17 cellular contexts compared by ENCODE assay signal in the genomic region with DNA sequence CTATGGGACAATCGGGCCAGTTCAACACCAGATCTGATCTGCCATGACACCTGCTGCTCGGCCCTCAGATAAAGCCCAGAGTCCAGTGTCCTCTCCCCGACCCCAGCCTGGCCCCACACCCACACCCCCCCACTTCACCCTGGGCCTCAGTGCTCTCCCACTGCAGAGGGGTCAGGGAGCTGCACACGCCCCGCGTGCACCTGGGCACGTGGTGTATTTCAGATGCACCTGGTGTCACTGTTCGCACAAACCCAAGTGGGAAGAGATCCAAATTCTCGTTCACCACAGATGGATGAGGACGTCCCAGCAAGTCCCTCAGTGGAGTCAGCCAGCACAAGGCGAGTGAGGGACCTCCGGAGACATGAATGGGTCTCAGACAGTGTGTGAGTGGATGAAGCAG.
A peak's percentile ranks its signal among the peaks of the same experiment; 100 is the strongest.
DNase-seq lines count a peak whose midpoint lies in the region; ATAC-seq, FAIRE-seq and TF ChIP-seq lines count a peak whose summit lies in the region.
"Had no signal": no experiment of that assay in that cellular context is flagged by ENCODE, and none has a peak within 500 bp of the region (broad histone marks: within the 10 kb centered on the region; RNA-seq: fewer than 3 reads in every experiment).

No MANE protein-coding gene starts in this region.

- H3K4me1 ChIP-seq in HepG2 (ENCODE audit: insufficient read depth, low read length) (peaks cover 38% of the 10 kb centered on the region), upper lobe of right lung (no peaks in the 10 kb centered on the region)
- H3K4me1 ChIP-seq: left ventricle myocardium inferior had no signal

- H3K79me2 ChIP-seq in HepG2 (ENCODE audit: insufficient read depth, low read length) = no peaks in the 10 kb centered on the region

- no peak overlapping the region for H2AFZ ChIP-seq in HepG2 (ENCODE audit: low read length)
- H2AFZ ChIP-seq: GM23338 had no signal

- no TSS peak for BruUV-seq in HepG2 (replicated peaks; lab: Mats Ljungman, UMichigan)

- H4K20me1 ChIP-seq in HepG2 (ENCODE audit: insufficient read depth, low read length) = no peaks in the 10 kb centered on the region

- no peak for ATAC-seq in activated T-cell treated with anti-CD3 and anti-CD28 coated beads, Interleukin-2, amount 50 U/mL, for 4 hours
- ATAC-seq in HepG2 = no peak
- ATAC-seq in upper lobe of right lung = peak; percentile 40
- no peak for ATAC-seq in HG02610 (IDR thresholded peaks at IDR 0.05; ENCODE audit: unreplicated experiment)
- no peak for ATAC-seq in left ventricle myocardium superior
- ATAC-seq: GM23338, Right ventricle myocardium inferior had no signal

- H3K4me3 Mint-ChIP-seq in activated naive CD4-positive, alpha-beta T cell treated with anti-CD3 and anti-CD28 coated beads, Interleukin-2, amount 50 U/mL, for 24 hours = peak overlapping the region; percentile 86
- H3K4me3 Mint-ChIP-seq in activated T-cell treated with anti-CD3 and anti-CD28 coated beads, Interleukin-2, amount 50 U/mL, for 4 hours = peak overlapping the region; percentile 83
- H3K4me3 Mint-ChIP-seq: dendritic cell treated with granulocyte-macrophage colony-stimulating factor and Interleukin-4, amounts not matched to agents 40 ng/mL and 50 ng/mL, for 4 days; GM23338 had no signal

- no peak for TF ChIP-seq RAD21 in HepG2 (CRISPR knock-in tag; IDR thresholded peaks at IDR 0.05)

- TF ChIP-seq CTCF in HepG2 (CRISPR knock-in tag; IDR thresholded peaks at IDR 0.05) = no peak
- no peak for TF ChIP-seq CTCF in upper lobe of right lung (IDR thresholded peaks at IDR 0.05)

- intact Hi-C loops in HepG2 (cut with micrococcal nuclease; ENCODE audit: unreplicated experiment) = no loop called here
- intact Hi-C loops in upper lobe of right lung (cut with DNase I) = no loop called here
- intact Hi-C loops in left ventricle myocardium superior (cut with micrococcal nuclease) = no loop called here

- FAIRE-seq in HepG2 (lab: Jason Lieb, UNC) = no peak
- FAIRE-seq: pancreas had no signal

- H3K27ac ChIP-seq in HepG2 (ENCODE audit: extremely low read length, insufficient read depth, low read length) (no peak overlapping the region), upper lobe of right lung (no peak overlapping the region)
- H3K27ac ChIP-seq: left ventricle myocardium inferior, pancreas, thoracic aorta had no signal

- no peaks in the 10 kb centered on the region for H3K9me3 Mint-ChIP-seq in activated naive CD4-positive, alpha-beta T cell treated with anti-CD3 and anti-CD28 coated beads, Interleukin-2, amount 50 U/mL, for 24 hours
- no peaks in the 10 kb centered on the region for H3K9me3 Mint-ChIP-seq in activated T-cell treated with anti-CD3 and anti-CD28 coated beads, Interleukin-2, amount 50 U/mL, for 4 hours
- H3K9me3 Mint-ChIP-seq: dendritic cell treated with granulocyte-macrophage colony-stimulating factor and Interleukin-4, amounts not matched to agents 40 ng/mL and 50 ng/mL, for 4 days had no signal

- H3K27me3 ChIP-seq in HepG2 (ENCODE audit: control insufficient read depth in 1 of 2, insufficient read depth in 2 of 2, low read length in 2 of 2) = peaks cover 16 to 69% of the 10 kb centered on the region in 2 experiments
- peaks cover 20% of the 10 kb centered on the region for H3K27me3 ChIP-seq in upper lobe of right lung
- H3K27me3 ChIP-seq: pancreas had no signal

- no peak for TF ChIP-seq POLR2A in HepG2 (IDR thresholded peaks at IDR 0.05; ENCODE audit: insufficient read depth in 1 of 2, low read depth in 2 of 2, low read length in 2 of 2)

- H3K9me3 ChIP-seq in HepG2 (ENCODE audit: low read length) (no peaks in the 10 kb centered on the region), upper lobe of right lung (no peaks in the 10 kb centered on the region)
- H3K9me3 ChIP-seq: left ventricle myocardium inferior, pancreas, thoracic aorta had no signal

- no peaks in the 10 kb centered on the region for H3K36me3 ChIP-seq in HepG2 (replicated peaks in 1 of 2; ENCODE audit: control insufficient read depth in 1 of 2, insufficient read depth in 2 of 2, low read length in 2 of 2)
- H3K36me3 ChIP-seq in upper lobe of right lung = no peaks in the 10 kb centered on the region
- H3K36me3 ChIP-seq: left ventricle myocardium inferior, pancreas, thoracic aorta had no signal

- no peak for TF ChIP-seq EP300 in HepG2 (IDR thresholded peaks at IDR 0.05; ENCODE audit: low read depth in 2 of 2, low read length in 2 of 2)
- no peak for TF ChIP-seq EP300 in HepG2 (CRISPR knock-in tag; IDR thresholded peaks at IDR 0.05; ENCODE audit: borderline replicate concordance)

- H3K4me2 ChIP-seq in HepG2 (ENCODE audit: low read depth, low read length) = no peak overlapping the region
- H3K4me2 ChIP-seq: GM23338 had no signal

- H3K27me3 Mint-ChIP-seq in activated naive CD4-positive, alpha-beta T cell treated with anti-CD3 and anti-CD28 coated beads, Interleukin-2, amount 50 U/mL, for 24 hours = peaks cover 2% of the 10 kb centered on the region
- peaks cover 14% of the 10 kb centered on the region for H3K27me3 Mint-ChIP-seq in activated T-cell treated with anti-CD3 and anti-CD28 coated beads, Interleukin-2, amount 50 U/mL, for 4 hours (ENCODE audit: low read depth)

- H3K4me3 ChIP-seq in HepG2 (replicated peaks in 1 of 3; ENCODE audit: insufficient read depth in 1 of 3, low read depth in 2 of 3, low read length in 3 of 3) = no peak overlapping the region
- no peak overlapping the region for H3K4me3 ChIP-seq in upper lobe of right lung
- H3K4me3 ChIP-seq: GM23338, left ventricle myocardium inferior, pancreas, thoracic aorta had no signal

- H3K4me1 Mint-ChIP-seq in activated naive CD4-positive, alpha-beta T cell treated with anti-CD3 and anti-CD28 coated beads, Interleukin-2, amount 50 U/mL, for 24 hours = peaks cover 57% of the 10 kb centered on the region
- peaks cover 51% of the 10 kb centered on the region for H3K4me1 Mint-ChIP-seq in activated T-cell treated with anti-CD3 and anti-CD28 coated beads, Interleukin-2, amount 50 U/mL, for 4 hours (ENCODE audit: low read depth)

- in situ Hi-C loops in HepG2 (cut with HindIII; ENCODE audit: extremely low pct_ligation_motif_present, low pct_unique_long_range_greater_than_20kb) = no loop called here

- 43% methylated on average over 12 of the region's 12 CpGs for WGBS in HepG2 (ENCODE audit: low lambda C conversion rate)

- DNase-seq in activated naive CD4-positive, alpha-beta T cell (lab: John Stamatoyannopoulos, UW) = no peak
- DNase-seq in activated T-cell treated with anti-CD3 and anti-CD28 coated beads, Interleukin-2, amount 50 U/mL, for 4 hours = no peak
- DNase-seq in HepG2 (ENCODE audit: low spot score) = no peak
- peak; percentile 25 for DNase-seq in upper lobe of right lung
- DNase-seq in NCI-H524 (lab: John Stamatoyannopoulos, UW) = no peak
- DNase-seq in left ventricle myocardium superior = no peak
- DNase-seq: DMS 273 treated with DMSO at 0.1 percent for 48 hours, erythroblast, left ventricle myocardium inferior, NCI-H187 had no signal

- CTCF ChIA-PET in HepG2 (lab: Yijun Ruan, JAX; ENCODE audit: low intra/inter-chr PET ratio, low total read pairs) = no interaction called here

- no peak overlapping the region for H3K9ac ChIP-seq in HepG2 (ENCODE audit: insufficient read depth, low read depth, low read length)

- H3K36me3 Mint-ChIP-seq in activated naive CD4-positive, alpha-beta T cell treated with anti-CD3 and anti-CD28 coated beads, Interleukin-2, amount 50 U/mL, for 24 hours = peaks cover 38% of the 10 kb centered on the region
- peaks cover 9% of the 10 kb centered on the region for H3K36me3 Mint-ChIP-seq in activated T-cell treated with anti-CD3 and anti-CD28 coated beads, Interleukin-2, amount 50 U/mL, for 4 hours (ENCODE audit: insufficient read depth)

- POLR2A ChIA-PET in HepG2 (lab: Yijun Ruan, JAX) = no interaction called here

- H3K27ac Mint-ChIP-seq in activated naive CD4-positive, alpha-beta T cell treated with anti-CD3 and anti-CD28 coated beads, Interleukin-2, amount 50 U/mL, for 24 hours = peak overlapping the region; percentile 89
- H3K27ac Mint-ChIP-seq: dendritic cell treated with granulocyte-macrophage colony-stimulating factor and Interleukin-4, amounts not matched to agents 40 ng/mL and 50 ng/mL, for 4 days; GM23338 had no signal

TF ChIP-seq in HepG2, 621 proteins besides CTCF, POLR2A, EP300 and RAD21:
- TF ChIP-seq, protein P1, sequence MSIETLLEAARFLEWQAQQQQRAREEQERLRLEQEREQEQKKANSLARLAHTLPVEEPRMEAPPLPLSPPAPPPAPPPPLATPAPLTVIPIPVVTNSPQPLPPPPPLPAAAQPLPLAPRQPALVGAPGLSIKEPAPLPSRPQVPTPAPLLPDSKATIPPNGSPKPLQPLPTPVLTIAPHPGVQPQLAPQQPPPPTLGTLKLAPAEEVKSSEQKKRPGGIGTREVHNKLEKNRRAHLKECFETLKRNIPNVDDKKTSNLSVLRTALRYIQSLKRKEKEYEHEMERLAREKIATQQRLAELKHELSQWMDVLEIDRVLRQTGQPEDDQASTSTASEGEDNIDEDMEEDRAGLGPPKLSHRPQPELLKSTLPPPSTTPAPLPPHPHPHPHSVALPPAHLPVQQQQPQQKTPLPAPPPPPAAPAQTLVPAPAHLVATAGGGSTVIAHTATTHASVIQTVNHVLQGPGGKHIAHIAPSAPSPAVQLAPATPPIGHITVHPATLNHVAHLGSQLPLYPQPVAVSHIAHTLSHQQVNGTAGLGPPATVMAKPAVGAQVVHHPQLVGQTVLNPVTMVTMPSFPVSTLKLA (IDR thresholded peaks at IDR 0.05) = 0 out of 2 replicates have a peak, but pooled peaks have one; percentile 23
- TF ChIP-seq ZMYM3 (CRISPR knock-in tag; IDR thresholded peaks at IDR 0.05) (no peak), FOXM1 (CRISPR knock-in tag; IDR thresholded peaks at IDR 0.05) (no peak), SRSF9 (IDR thresholded peaks at IDR 0.05; ENCODE audit: borderline replicate concordance, insufficient read depth, low read depth, low read length, poor library complexity, severe bottlenecking) (no peak)
- TF ChIP-seq, protein P2, sequence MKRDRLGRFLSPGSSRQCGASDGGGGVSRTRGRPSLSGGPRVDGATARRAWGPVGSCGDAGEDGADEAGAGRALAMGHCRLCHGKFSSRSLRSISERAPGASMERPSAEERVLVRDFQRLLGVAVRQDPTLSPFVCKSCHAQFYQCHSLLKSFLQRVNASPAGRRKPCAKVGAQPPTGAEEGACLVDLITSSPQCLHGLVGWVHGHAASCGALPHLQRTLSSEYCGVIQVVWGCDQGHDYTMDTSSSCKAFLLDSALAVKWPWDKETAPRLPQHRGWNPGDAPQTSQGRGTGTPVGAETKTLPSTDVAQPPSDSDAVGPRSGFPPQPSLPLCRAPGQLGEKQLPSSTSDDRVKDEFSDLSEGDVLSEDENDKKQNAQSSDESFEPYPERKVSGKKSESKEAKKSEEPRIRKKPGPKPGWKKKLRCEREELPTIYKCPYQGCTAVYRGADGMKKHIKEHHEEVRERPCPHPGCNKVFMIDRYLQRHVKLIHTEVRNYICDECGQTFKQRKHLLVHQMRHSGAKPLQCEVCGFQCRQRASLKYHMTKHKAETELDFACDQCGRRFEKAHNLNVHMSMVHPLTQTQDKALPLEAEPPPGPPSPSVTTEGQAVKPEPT (CRISPR knock-in tag; IDR thresholded peaks at IDR 0.05; ENCODE audit: low read depth) = no peak
